In genomic region chr21:33561373-33561772, GRCh38 we compare ENCODE assay signal across 17 cellular contexts. TPM values are rescaled to one million over a fixed set of nuclear protein-coding genes. Genes with fewer than 3 reads are reported as not detected.
DNase-seq lines count a peak whose midpoint lies in the region; ATAC-seq and TF ChIP-seq lines count a peak whose summit lies in the region.
"Had no signal": no experiment of that assay in that cellular context is flagged by ENCODE, and none has a peak within 500 bp of the region (broad histone marks: within the 10 kb centered on the region; RNA-seq: fewer than 3 reads in every experiment).

No MANE protein-coding gene starts in this region.

- H3K27ac Mint-ChIP-seq in CD4-positive, alpha-beta T cell: peak overlapping the region; percentile 2
- H3K27ac Mint-ChIP-seq in activated naive CD8-positive, alpha-beta T cell treated with anti-CD3 and anti-CD28 coated beads, Interleukin-2, amount 50 U/mL, for 24 hours: peak overlapping the region; percentile 50
- H3K27ac Mint-ChIP-seq in naive thymus-derived CD4-positive, alpha-beta T cell: peak overlapping the region in 7 of 9 donors; percentile 9 to 52 (median 37)
- H3K27ac Mint-ChIP-seq: activated CD8-positive, alpha-beta memory T cell treated with anti-CD3 and anti-CD28 coated beads, Interleukin-2, amount 10 ng/mL, durations not matched to agents 7 days and 5 days had no signal

- ATAC-seq in CD4-positive, alpha-beta T cell (ENCODE audit: poor library complexity): no peak
- ATAC-seq in activated naive CD8-positive, alpha-beta T cell treated with anti-CD3 and anti-CD28 coated beads, Interleukin-2, amount 50 U/mL, for 24 hours: no peak
- ATAC-seq in naive thymus-derived CD4-positive, alpha-beta T cell: no peak
- no peak for ATAC-seq in GM19023 (IDR thresholded peaks at IDR 0.05; ENCODE audit: unreplicated experiment)
- ATAC-seq: activated CD8-positive, alpha-beta memory T cell treated with anti-CD3 and anti-CD28 coated beads, Interleukin-2, amount 10 ng/mL, durations not matched to agents 7 days and 5 days; esophagus mucosa had no signal

- H3K36me3 Mint-ChIP-seq in CD4-positive, alpha-beta T cell (ENCODE audit: low read depth): peaks cover 77% of the 10 kb centered on the region
- H3K36me3 Mint-ChIP-seq in activated naive CD8-positive, alpha-beta T cell treated with anti-CD3 and anti-CD28 coated beads, Interleukin-2, amount 50 U/mL, for 24 hours (ENCODE audit: low read depth): peaks cover 70% of the 10 kb centered on the region
- H3K36me3 Mint-ChIP-seq in naive thymus-derived CD4-positive, alpha-beta T cell: peaks cover 10 to 60% (median 44%) of the 10 kb centered on the region in 5 donors

- no peak overlapping the region for H3K4me3 Mint-ChIP-seq in CD4-positive, alpha-beta T cell
- no peak overlapping the region for H3K4me3 Mint-ChIP-seq in activated naive CD8-positive, alpha-beta T cell treated with anti-CD3 and anti-CD28 coated beads, Interleukin-2, amount 50 U/mL, for 24 hours
- peak overlapping the region in 1 of 10 donors; percentile 17 for H3K4me3 Mint-ChIP-seq in naive thymus-derived CD4-positive, alpha-beta T cell
- H3K4me3 Mint-ChIP-seq: activated CD8-positive, alpha-beta memory T cell treated with anti-CD3 and anti-CD28 coated beads, Interleukin-2, amount 10 ng/mL, durations not matched to agents 7 days and 5 days had no signal

- H3K4me1 Mint-ChIP-seq in CD4-positive, alpha-beta T cell (ENCODE audit: low read depth): peaks cover 67% of the 10 kb centered on the region
- peaks cover 32% of the 10 kb centered on the region for H3K4me1 Mint-ChIP-seq in activated naive CD8-positive, alpha-beta T cell treated with anti-CD3 and anti-CD28 coated beads, Interleukin-2, amount 50 U/mL, for 24 hours
- H3K4me1 Mint-ChIP-seq in naive thymus-derived CD4-positive, alpha-beta T cell: peaks cover 23 to 76% (median 66%) of the 10 kb centered on the region in 7 donors

- POLR2A ChIA-PET in CD4-positive, alpha-beta T cell (lab: Charles Lee): interaction anchor here (0.8 kb wide), 1 partner anchor 18 kb away, joined by 3 read pairs; no protein-coding TSS in a partner anchor
- POLR2A ChIA-PET in naive thymus-derived CD4-positive, alpha-beta T cell (lab: Charles Lee): no interaction called here

- H3K27ac ChIP-seq in CD4-positive, alpha-beta T cell (ENCODE audit: low read depth, low read length): no peak overlapping the region
- H3K27ac ChIP-seq in naive thymus-derived CD4-positive, alpha-beta T cell (ENCODE audit: low read depth, low read length): no peak overlapping the region
- H3K27ac ChIP-seq: dorsolateral prefrontal cortex, VCaP had no signal

- H3K4me1 ChIP-seq in naive thymus-derived CD4-positive, alpha-beta T cell (ENCODE audit: control insufficient read depth in 2 of 2, insufficient read depth in 2 of 2, low read length in 2 of 2): peaks cover under 1 to 10% of the 10 kb centered on the region in 2 donors

- no peak for TF ChIP-seq CTCF in CD4-positive, alpha-beta T cell (IDR thresholded peaks at IDR 0.05)

- H3K4me3 ChIP-seq in naive thymus-derived CD4-positive, alpha-beta T cell (ENCODE audit: low read length): no peak overlapping the region
- H3K4me3 ChIP-seq in H7 (ENCODE audit: insufficient read depth, low read depth, low read length): no peak overlapping the region
- H3K4me3 ChIP-seq: dorsolateral prefrontal cortex had no signal

- intact Hi-C loops in CD4-positive, alpha-beta T cell (cut with DNase I, micrococcal nuclease): loop anchor here in 1 of 2 experiments (5.0 kb wide), 1 partner anchor 46 kb away; no protein-coding TSS in a partner anchor
- intact Hi-C loops in naive thymus-derived CD4-positive, alpha-beta T cell (cut with micrococcal nuclease): no loop called here

- H3K9me3 Mint-ChIP-seq in CD4-positive, alpha-beta T cell: no peaks in the 10 kb centered on the region
- H3K9me3 Mint-ChIP-seq in activated naive CD8-positive, alpha-beta T cell treated with anti-CD3 and anti-CD28 coated beads, Interleukin-2, amount 50 U/mL, for 24 hours: no peaks in the 10 kb centered on the region
- H3K9me3 Mint-ChIP-seq in naive thymus-derived CD4-positive, alpha-beta T cell: no peaks in the 10 kb centered on the region

- no peaks in the 10 kb centered on the region for H3K27me3 ChIP-seq in CD4-positive, alpha-beta T cell (ENCODE audit: control insufficient read depth, insufficient read depth, low read length)
- no peaks in the 10 kb centered on the region for H3K27me3 ChIP-seq in naive thymus-derived CD4-positive, alpha-beta T cell (ENCODE audit: control insufficient read depth in 2 of 2, insufficient read depth in 2 of 2, low read length in 2 of 2)
- H3K27me3 ChIP-seq in H7 (ENCODE audit: control insufficient read depth, insufficient read depth, low read length): no peaks in the 10 kb centered on the region
- H3K27me3 ChIP-seq: dorsolateral prefrontal cortex had no signal

- H3K9me3 ChIP-seq in CD4-positive, alpha-beta T cell (ENCODE audit: control insufficient read depth, low read length): no peaks in the 10 kb centered on the region
- H3K9me3 ChIP-seq in naive thymus-derived CD4-positive, alpha-beta T cell (ENCODE audit: control insufficient read depth in 2 of 3, low read length in 3 of 3): no peaks in the 10 kb centered on the region

- no peaks in the 10 kb centered on the region for H3K27me3 Mint-ChIP-seq in CD4-positive, alpha-beta T cell
- no peaks in the 10 kb centered on the region for H3K27me3 Mint-ChIP-seq in activated naive CD8-positive, alpha-beta T cell treated with anti-CD3 and anti-CD28 coated beads, Interleukin-2, amount 50 U/mL, for 24 hours
- no peaks in the 10 kb centered on the region for H3K27me3 Mint-ChIP-seq in naive thymus-derived CD4-positive, alpha-beta T cell
- H3K27me3 Mint-ChIP-seq: activated CD8-positive, alpha-beta memory T cell treated with anti-CD3 and anti-CD28 coated beads, Interleukin-2, amount 10 ng/mL, durations not matched to agents 7 days and 5 days had no signal

- DNase-seq in CD4-positive, alpha-beta T cell: no peak
- DNase-seq in EH (ENCODE audit: low read depth) (peak; percentile 10), DMS79 treated with DMSO at 0.1 percent for 48 hours (lab: John Stamatoyannopoulos, UW) (no peak), H7 (no peak)
- no peak for DNase-seq in activated naive CD8-positive, alpha-beta T cell treated with anti-CD3 and anti-CD28 coated beads, Interleukin-2, amount 50 U/mL, for 24 hours
- DNase-seq in naive thymus-derived CD4-positive, alpha-beta T cell: no peak
- DNase-seq: activated CD8-positive, alpha-beta memory T cell treated with anti-CD3 and anti-CD28 coated beads, Interleukin-2, amount 10 ng/mL, durations not matched to agents 7 days and 5 days; AML-193; dorsolateral prefrontal cortex; NCI-H1105; NCI-H69; posterior cingulate gyrus; Right ventricle myocardium superior; stimulated activated CD4-positive, alpha-beta T cell treated with anti-CD3 and anti-CD28 coated beads, Interleukin-4, amount 100 ng/mL, for 1 hour had no signal

- peaks cover 34 to 47% (median 41%) of the 10 kb centered on the region in 3 experiments for H3K36me3 ChIP-seq in naive thymus-derived CD4-positive, alpha-beta T cell (ENCODE audit: control insufficient read depth in 2 of 3, insufficient read depth in 3 of 3, low read length in 3 of 3)
- peaks cover 35% of the 10 kb centered on the region for H3K36me3 ChIP-seq in H7 (replicated peaks; ENCODE audit: control insufficient read depth, insufficient read depth, low read length)

- CTCF ChIA-PET in CD4-positive, alpha-beta T cell (lab: Charles Lee): interaction anchor here (1.5 kb wide), 1 partner anchor 11 kb away, joined by 3 read pairs; no protein-coding TSS in a partner anchor
- CTCF ChIA-PET in naive thymus-derived CD4-positive, alpha-beta T cell (lab: Charles Lee): no interaction called here

RNA-seq across cellular contexts. Expression of gene SON, which starts 18.5 kb away (rescaled TPM):
- 100 to 1,000 TPM; 420 to 438 TPM for total RNA-seq in CD4-positive, alpha-beta T cell
- total RNA-seq in naive thymus-derived CD4-positive, alpha-beta T cell: 100 to 1,000 TPM; 337 to 497 (median 431) TPM
- 100 to 1,000 TPM; 481 to 546 TPM for polyA plus RNA-seq in naive thymus-derived CD4-positive, alpha-beta T cell
- 73.8 and 89.9 TPM in 2 replicates for total RNA-seq in H7 (2014; rRNA removed; shearing (Covaris generic))

RNA-seq across cellular contexts. Expression of gene GART, which starts 19.5 kb away (rescaled TPM):
- 10 to 100 TPM; 21.8 to 25.5 TPM for total RNA-seq in CD4-positive, alpha-beta T cell
- 10 to 100 TPM; 38.3 to 98.8 (median 71.9) TPM for total RNA-seq in naive thymus-derived CD4-positive, alpha-beta T cell
- polyA plus RNA-seq in naive thymus-derived CD4-positive, alpha-beta T cell: 10 to 100 TPM; 37.3 to 56.4 TPM
- 144 and 153 TPM in 2 replicates for total RNA-seq in H7 (2014; rRNA removed; shearing (Covaris generic))

RNA-seq across cellular contexts. Expression of gene DONSON, which starts 27.1 kb away (rescaled TPM):
- total RNA-seq in CD4-positive, alpha-beta T cell: 10 to 100 TPM; 11.9 to 13.5 TPM
- 10 to 100 TPM in 3 of 5 experiments, 1 to 10 TPM in 2; 8.9 to 30.8 (median 10.7) TPM for total RNA-seq in naive thymus-derived CD4-positive, alpha-beta T cell
- 1 to 10 TPM; 4.2 to 4.4 TPM for polyA plus RNA-seq in naive thymus-derived CD4-positive, alpha-beta T cell
- total RNA-seq in H7 (2014; rRNA removed; shearing (Covaris generic)): 37.6 and 38.6 TPM in 2 replicates
